In the genomic region with DNA sequence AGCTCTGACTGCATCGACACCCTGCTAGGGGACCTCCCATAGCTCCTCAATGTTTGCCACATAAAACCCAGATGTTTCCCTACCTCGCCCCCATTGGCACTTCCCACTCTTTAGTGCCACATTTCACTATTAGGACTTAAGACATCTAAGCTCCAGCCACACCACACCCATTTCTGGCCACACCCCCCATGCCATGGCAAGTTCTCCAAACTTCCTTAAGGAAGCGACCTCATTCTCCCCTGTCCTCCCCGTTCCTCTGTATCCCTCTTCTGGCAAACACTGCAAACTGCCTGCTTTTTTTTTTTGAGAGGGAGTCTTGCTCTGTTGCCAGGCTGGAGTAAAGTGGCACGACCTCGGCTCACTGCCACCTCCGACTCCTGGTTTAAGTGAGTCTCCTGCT, we compare ENCODE assay signal across 12 cellular contexts.
DNase-seq lines count a peak whose midpoint lies in the region; ATAC-seq and TF ChIP-seq lines count a peak whose summit lies in the region.
"Had no signal": no experiment of that assay in that cellular context is flagged by ENCODE, and none has a peak within 500 bp of the region (broad histone marks: within the 10 kb centered on the region; RNA-seq: fewer than 3 reads in every experiment).

No MANE protein-coding gene starts in this region.

- no peak overlapping the region for H3K4me2 ChIP-seq in H9 (ENCODE audit: insufficient read depth, insufficient read length, low read length)

- no peak overlapping the region for H2BK12ac ChIP-seq in H9 (ENCODE audit: insufficient read length, low read depth, low read length)

- H3K36me3 ChIP-seq in lower lobe of right lung, result peaks cover 79% of the 10 kb centered on the region
- peaks cover 0 to 88% (median 18%) of the 10 kb centered on the region in 3 donors for H3K36me3 ChIP-seq in esophagus squamous epithelium

- no peaks in the 10 kb centered on the region for H4K20me1 ChIP-seq in H9 (ENCODE audit: control insufficient read depth, insufficient read depth, insufficient read length)

- H3K4me3 Mint-ChIP-seq in CD4-positive, alpha-beta T cell, result peak overlapping the region; percentile 9
- H3K4me3 Mint-ChIP-seq in H9, result no peak overlapping the region

- no peak overlapping the region for H2AFZ ChIP-seq in H9 (ENCODE audit: low read length)

- H4K5ac ChIP-seq in H9 (ENCODE audit: insufficient read length, low read depth, low read length), result no peak overlapping the region

- no peak overlapping the region for H3K14ac ChIP-seq in H9 (ENCODE audit: insufficient read depth, low read length)

- CTCF ChIA-PET in CD4-positive, alpha-beta T cell (lab: Charles Lee), result interaction anchor here (0.7 to 3.1 kb wide), 3 partner anchors 11 to 1738 kb away, joined by 3 to 10 read pairs (median 3); no protein-coding TSS in a partner anchor

- H3K4me3 ChIP-seq in lower lobe of right lung (no peak overlapping the region), esophagus squamous epithelium (no peak overlapping the region)
- H3K4me3 ChIP-seq: cardiac muscle cell, testis had no signal

- H3K56ac ChIP-seq in H9 (ENCODE audit: insufficient read length, low read depth, low read length), result no peak overlapping the region

- H4K8ac ChIP-seq in H9 (replicated peaks; ENCODE audit: insufficient read length, low read depth, low read length), result no peak overlapping the region

- ATAC-seq in CD4-positive, alpha-beta T cell (ENCODE audit: poor library complexity), result no peak
- peak; percentile 36 to 49 for ATAC-seq in lower lobe of right lung
- ATAC-seq in HG03442 (IDR thresholded peaks at IDR 0.05; ENCODE audit: unreplicated experiment), result no peak

- no peaks in the 10 kb centered on the region for H3K27me3 Mint-ChIP-seq in CD4-positive, alpha-beta T cell
- H3K27me3 Mint-ChIP-seq in H9 (ENCODE audit: low read depth), result no peaks in the 10 kb centered on the region

- no peak overlapping the region for H3T11ph ChIP-seq in H9 (ENCODE audit: low read length)

- H4K91ac ChIP-seq in H9 (ENCODE audit: insufficient read length, low read depth, low read length), result no peak overlapping the region

- no peak overlapping the region for H3K18ac ChIP-seq in H9 (ENCODE audit: insufficient read length, low read depth, low read length)

- no peak overlapping the region for H2BK5ac ChIP-seq in H9 (ENCODE audit: insufficient read length, low read length)

- H3K4me1 ChIP-seq in H9 (ENCODE audit: insufficient read depth, low read length) (no peaks in the 10 kb centered on the region), lower lobe of right lung (peaks cover 8% of the 10 kb centered on the region), esophagus squamous epithelium (peaks cover 0 to 26% (median 6%) of the 10 kb centered on the region in 3 donors)

- H3K27me3 ChIP-seq in CD4-positive, alpha-beta T cell (ENCODE audit: control insufficient read depth, insufficient read depth, low read length), result no peaks in the 10 kb centered on the region
- no peaks in the 10 kb centered on the region for H3K27me3 ChIP-seq in H9 (ENCODE audit: insufficient read depth, low read length)
- H3K27me3 ChIP-seq in lower lobe of right lung (ENCODE audit: low read depth), result no peaks in the 10 kb centered on the region
- no peaks in the 10 kb centered on the region for H3K27me3 ChIP-seq in esophagus squamous epithelium
- H3K27me3 ChIP-seq: cardiac muscle cell, testis had no signal

- H3K23me2 ChIP-seq in H9 (ENCODE audit: insufficient read length, low read depth, low read length, poor library complexity, severe bottlenecking), result no peaks in the 10 kb centered on the region

- no peak overlapping the region for H3K27ac ChIP-seq in CD4-positive, alpha-beta T cell (ENCODE audit: low read depth, low read length)
- H3K27ac ChIP-seq in H9 (ENCODE audit: insufficient read length, low read depth, low read length), result no peak overlapping the region
- H3K27ac ChIP-seq in lower lobe of right lung, result no peak overlapping the region
- peak overlapping the region in 2 of 4 donors; percentile 23 to 43 for H3K27ac ChIP-seq in esophagus squamous epithelium
- H3K27ac ChIP-seq: cardiac muscle cell, testis had no signal

- no peak for TF ChIP-seq POLR2A in esophagus squamous epithelium (IDR thresholded peaks at IDR 0.05)

- peaks cover 67% of the 10 kb centered on the region for H3K4me1 Mint-ChIP-seq in CD4-positive, alpha-beta T cell (ENCODE audit: low read depth)
- H3K4me1 Mint-ChIP-seq in H9, result peaks cover 4% of the 10 kb centered on the region in 2 experiments; a peak in 2 of 4 replicates

- H3K4ac ChIP-seq in H9 (ENCODE audit: low read depth, low read length), result no peak overlapping the region

- H3K9ac ChIP-seq in H9 (ENCODE audit: extremely low read depth, insufficient read length, low read length), result no peak overlapping the region

- POLR2A ChIA-PET in CD4-positive, alpha-beta T cell (lab: Charles Lee), result interaction anchor here (0.9 to 2.5 kb wide), 3 partner anchors 11 to 141 kb away, joined by 3 to 25 read pairs (median 3); a partner anchor contains a TSS

- no CpG with 5 or more reads among the region's 7 CpGs for WGBS in H9 (ENCODE audit: extremely low coverage, insufficient read length, low lambda C conversion rate)
- 66 to 69% methylated on average over 7 of the region's 7 CpGs for WGBS in esophagus squamous epithelium, 2 donors

- peaks cover 93% of the 10 kb centered on the region for H3K36me3 Mint-ChIP-seq in CD4-positive, alpha-beta T cell (ENCODE audit: low read depth)
- peaks cover 21 to 63% (median 56%) of the 10 kb centered on the region in 3 experiments; a peak in 6 of 7 replicates for H3K36me3 Mint-ChIP-seq in H9 (ENCODE audit: insufficient read depth in 1 of 3, low read depth in 3 of 3)

- no peak overlapping the region for H2AK5ac ChIP-seq in H9 (ENCODE audit: insufficient read length, low read length)

- DNase-seq in CD4-positive, alpha-beta T cell, result no peak
- DNase-seq in H9 (no peak), amniotic epithelial cell (ENCODE audit: low read depth) (peak; percentile 19), lower lobe of right lung (no peak), DMS153 (lab: John Stamatoyannopoulos, UW) (no peak), NCI-H1105 treated with DMSO at 0.1 percent for 48 hours (lab: John Stamatoyannopoulos, UW) (no peak), esophagus squamous epithelium (lab: John Stamatoyannopoulos, UW) (no peak)
- DNase-seq: activated CD4-positive, alpha-beta T cell treated with anti-CD3 and anti-CD28 coated beads, Interleukin-2, amount 50 U/mL, for 48 hours; stimulated activated CD4-positive, alpha-beta T cell treated with anti-CD3 and anti-CD28 coated beads, Interleukin-1b, Interleukin-23, amount 100 ng/mL, for 48 hours; testis had no signal

- H3K79me2 ChIP-seq in H9 (ENCODE audit: insufficient read depth, low read length), result no peaks in the 10 kb centered on the region

- intact Hi-C loops in CD4-positive, alpha-beta T cell (cut with DNase I, micrococcal nuclease), result loop anchor here in 1 of 2 experiments (5.0 kb wide), 1 partner anchor 34 kb away; no protein-coding TSS in a partner anchor
- intact Hi-C loops in lower lobe of right lung (cut with DNase I), result no loop called here
- intact Hi-C loops in esophagus squamous epithelium (cut with DNase I), result no loop called here

- no peaks in the 10 kb centered on the region for H3K79me1 ChIP-seq in H9 (ENCODE audit: insufficient read depth, low read depth, low read length, poor library complexity, severe bottlenecking)

- H3K9me3 Mint-ChIP-seq in CD4-positive, alpha-beta T cell, result no peaks in the 10 kb centered on the region
- no peaks in the 10 kb centered on the region; a peak in 1 of 5 replicates for H3K9me3 Mint-ChIP-seq in H9

- no peak overlapping the region for H2BK120ac ChIP-seq in H9 (ENCODE audit: low read depth, low read length, poor library complexity, severe bottlenecking)

- H3K27ac Mint-ChIP-seq in CD4-positive, alpha-beta T cell, result peak overlapping the region; percentile 99
- H3K27ac Mint-ChIP-seq in H9, result peak overlapping the region in 1 of 3 experiments; percentile 49; a peak in 1 of 7 replicates

- TF ChIP-seq CTCF in CD4-positive, alpha-beta T cell (IDR thresholded peaks at IDR 0.05), result no peak
- TF ChIP-seq CTCF in H9 (conservative IDR thresholded peaks at IDR 0.05), result peak; percentile 34; the same call in 2 of the 3 replicates
- TF ChIP-seq CTCF in lower lobe of right lung (IDR thresholded peaks at IDR 0.05), result no peak
- peak in 2 of 6 experiments; percentile 14 to 27 for TF ChIP-seq CTCF in esophagus squamous epithelium (IDR thresholded peaks at IDR 0.05)

- H3K9me3 ChIP-seq in CD4-positive, alpha-beta T cell (ENCODE audit: control insufficient read depth, low read length), result no peaks in the 10 kb centered on the region
- H3K9me3 ChIP-seq in H9 (ENCODE audit: control insufficient read depth, low read depth, low read length) (no peaks in the 10 kb centered on the region), lower lobe of right lung (no peaks in the 10 kb centered on the region), esophagus squamous epithelium (no peaks in the 10 kb centered on the region)
- H3K9me3 ChIP-seq: testis had no signal

- H2BK15ac ChIP-seq in H9 (ENCODE audit: low read depth, low read length), result no peak overlapping the region

- H3K23ac ChIP-seq in H9 (ENCODE audit: insufficient read length, low read depth, low read length), result no peak overlapping the region

- no peak overlapping the region for H2BK20ac ChIP-seq in H9 (ENCODE audit: low read depth, low read length, poor library complexity, severe bottlenecking)

Comparison
In these comparisons a context has a peak if more than half of its experiments do, and no peak if none do; other contexts are left out.
1. ATAC-seq: peak in lower lobe of right lung (2 of 2); none in CD4-positive, alpha-beta T cell (single experiment) and HG03442 (single experiment).